ENCODE assay signal across 26 cellular contexts in genomic region chr5:101458587-101458986, GRCh38.
"Had no signal": no experiment of that assay in that cellular context is flagged by ENCODE, and none has a peak within 500 bp of the region (broad histone marks: within the 10 kb centered on the region; RNA-seq: fewer than 3 reads in every experiment).

No MANE protein-coding gene starts in this region.

- H3K4me2 ChIP-seq: neural progenitor cell, smooth muscle cell had no signal

- H3K9ac ChIP-seq: neural progenitor cell, parathyroid adenoma had no signal

- H3K9me3 ChIP-seq: ovary, psoas muscle, spleen, stomach, thoracic aorta, thyroid gland, tibial nerve, upper lobe of left lung, vagina had no signal

- H3K79me2 ChIP-seq: parathyroid adenoma had no signal

- H3K4me1 ChIP-seq: neural progenitor cell, parathyroid adenoma, psoas muscle, spleen, stomach, thyroid gland, tibial nerve, vagina had no signal

- H3K27ac ChIP-seq: neural progenitor cell, ovary, parathyroid adenoma, psoas muscle, skin epidermis, spleen, stomach, thoracic aorta, thyroid gland, tibial nerve, upper lobe of left lung, vagina had no signal

- ATAC-seq: natural killer cell; psoas muscle; right cardiac atrium; sciatic nerve; stimulated activated effector memory CD8-positive, alpha-beta T cell treated with anti-CD3 and anti-CD28 coated beads, Interleukin-12 subunit alpha, Interleukin-12 subunit beta, amount 100 ng/mL, for 72 hours; stimulated activated naive B cell treated with anti-CD40 and anti-IgM and Interleukin-4, amounts not matched to agents 10 μg/mL and 1 μg/mL and 100 μg/mL, for 72 hours had no signal

- DNase-seq: natural killer cell; occipital lobe; ovary; posterior cingulate gyrus; psoas muscle; right cardiac atrium; spleen; stimulated activated CD4-positive, alpha-beta T cell treated with anti-CD3 and anti-CD28 coated beads, Interleukin-12 subunit alpha, Interleukin-12 subunit beta, amount 100 ng/mL, for 4 hours; stimulated activated CD4-positive, alpha-beta T cell treated with anti-CD3 and anti-CD28 coated beads, Interleukin-2, amount 100 ng/mL, for 24 hours; stimulated activated CD4-positive, alpha-beta T cell treated with anti-CD3 and anti-CD28 coated beads, Interleukin-2, amount 100 ng/mL, for 48 hours; stimulated activated CD4-positive, alpha-beta T cell treated with anti-CD3 and anti-CD28 coated beads, Interleukin-4, amount 100 ng/mL, for 24 hours; stimulated activated naive B cell treated with anti-CD40 and anti-IgM and Interleukin-4, amounts not matched to agents 10 μg/mL and 1 μg/mL and 100 μg/mL, for 72 hours; stimulated activated naive CD4-positive, alpha-beta T cell treated with Interleukin-2 at 50 U/mL for 16 hours; stomach; thyroid gland; upper lobe of left lung had no signal

- H2AFZ ChIP-seq: neural progenitor cell, parathyroid adenoma had no signal

- H3K27me3 ChIP-seq: neural progenitor cell, ovary, spleen, stomach, thyroid gland, tibial nerve, upper lobe of left lung, vagina had no signal

- H3K36me3 ChIP-seq: neural progenitor cell, ovary, spleen, stomach, thoracic aorta, thyroid gland, tibial nerve, upper lobe of left lung, vagina had no signal

- H3K4me3 ChIP-seq: neural progenitor cell, ovary, psoas muscle, skin epidermis, smooth muscle cell, spleen, stomach, thoracic aorta, thyroid gland, tibial nerve, upper lobe of left lung, vagina had no signal

- FAIRE-seq: urothelium cell line had no signal
